Comparison of ENCODE assay signal across 1 cellular context in the genomic region with DNA sequence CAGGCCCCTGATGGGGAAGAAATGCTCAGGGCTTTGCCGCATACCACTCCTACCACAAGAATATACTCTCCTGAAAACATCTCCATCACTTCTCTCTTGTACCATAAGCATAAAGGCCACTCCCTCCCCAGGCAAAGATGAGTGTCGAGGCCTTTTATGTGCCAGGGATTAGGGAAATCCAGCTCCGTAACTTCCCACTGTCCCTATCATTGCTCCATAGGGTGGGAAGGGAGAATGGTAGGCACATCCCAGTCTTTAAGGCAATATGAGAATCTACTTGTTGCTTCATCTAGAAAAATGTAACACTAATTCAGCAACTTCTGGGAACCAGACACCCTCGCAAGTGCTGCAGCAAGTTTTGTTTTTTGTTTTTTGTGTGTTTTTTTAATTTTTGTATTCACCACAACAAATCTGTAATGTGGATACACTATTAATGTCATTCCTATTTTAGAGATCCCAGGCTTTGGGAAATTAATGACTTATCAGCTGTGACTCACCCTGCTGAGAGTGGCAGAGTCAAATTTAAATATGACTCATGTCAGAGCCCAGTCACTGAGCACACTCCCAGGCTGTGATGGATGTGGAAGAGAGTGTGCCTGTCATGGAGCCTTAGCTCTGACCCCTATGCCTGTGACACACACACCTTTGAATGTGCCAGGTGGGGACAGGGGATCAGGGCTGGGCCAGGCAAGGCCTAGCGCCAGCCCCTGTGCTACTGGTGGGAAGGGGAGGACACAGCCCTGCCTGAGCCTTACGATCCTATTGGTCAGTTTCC.
TF ChIP-seq lines count a peak whose summit lies in the region.

No MANE protein-coding gene starts in this region.

TF ChIP-seq in GM23338, 12 proteins besides CTCF, POLR2A, EP300 and RAD21 (continued from another document):
- TF ChIP-seq, protein P1, sequence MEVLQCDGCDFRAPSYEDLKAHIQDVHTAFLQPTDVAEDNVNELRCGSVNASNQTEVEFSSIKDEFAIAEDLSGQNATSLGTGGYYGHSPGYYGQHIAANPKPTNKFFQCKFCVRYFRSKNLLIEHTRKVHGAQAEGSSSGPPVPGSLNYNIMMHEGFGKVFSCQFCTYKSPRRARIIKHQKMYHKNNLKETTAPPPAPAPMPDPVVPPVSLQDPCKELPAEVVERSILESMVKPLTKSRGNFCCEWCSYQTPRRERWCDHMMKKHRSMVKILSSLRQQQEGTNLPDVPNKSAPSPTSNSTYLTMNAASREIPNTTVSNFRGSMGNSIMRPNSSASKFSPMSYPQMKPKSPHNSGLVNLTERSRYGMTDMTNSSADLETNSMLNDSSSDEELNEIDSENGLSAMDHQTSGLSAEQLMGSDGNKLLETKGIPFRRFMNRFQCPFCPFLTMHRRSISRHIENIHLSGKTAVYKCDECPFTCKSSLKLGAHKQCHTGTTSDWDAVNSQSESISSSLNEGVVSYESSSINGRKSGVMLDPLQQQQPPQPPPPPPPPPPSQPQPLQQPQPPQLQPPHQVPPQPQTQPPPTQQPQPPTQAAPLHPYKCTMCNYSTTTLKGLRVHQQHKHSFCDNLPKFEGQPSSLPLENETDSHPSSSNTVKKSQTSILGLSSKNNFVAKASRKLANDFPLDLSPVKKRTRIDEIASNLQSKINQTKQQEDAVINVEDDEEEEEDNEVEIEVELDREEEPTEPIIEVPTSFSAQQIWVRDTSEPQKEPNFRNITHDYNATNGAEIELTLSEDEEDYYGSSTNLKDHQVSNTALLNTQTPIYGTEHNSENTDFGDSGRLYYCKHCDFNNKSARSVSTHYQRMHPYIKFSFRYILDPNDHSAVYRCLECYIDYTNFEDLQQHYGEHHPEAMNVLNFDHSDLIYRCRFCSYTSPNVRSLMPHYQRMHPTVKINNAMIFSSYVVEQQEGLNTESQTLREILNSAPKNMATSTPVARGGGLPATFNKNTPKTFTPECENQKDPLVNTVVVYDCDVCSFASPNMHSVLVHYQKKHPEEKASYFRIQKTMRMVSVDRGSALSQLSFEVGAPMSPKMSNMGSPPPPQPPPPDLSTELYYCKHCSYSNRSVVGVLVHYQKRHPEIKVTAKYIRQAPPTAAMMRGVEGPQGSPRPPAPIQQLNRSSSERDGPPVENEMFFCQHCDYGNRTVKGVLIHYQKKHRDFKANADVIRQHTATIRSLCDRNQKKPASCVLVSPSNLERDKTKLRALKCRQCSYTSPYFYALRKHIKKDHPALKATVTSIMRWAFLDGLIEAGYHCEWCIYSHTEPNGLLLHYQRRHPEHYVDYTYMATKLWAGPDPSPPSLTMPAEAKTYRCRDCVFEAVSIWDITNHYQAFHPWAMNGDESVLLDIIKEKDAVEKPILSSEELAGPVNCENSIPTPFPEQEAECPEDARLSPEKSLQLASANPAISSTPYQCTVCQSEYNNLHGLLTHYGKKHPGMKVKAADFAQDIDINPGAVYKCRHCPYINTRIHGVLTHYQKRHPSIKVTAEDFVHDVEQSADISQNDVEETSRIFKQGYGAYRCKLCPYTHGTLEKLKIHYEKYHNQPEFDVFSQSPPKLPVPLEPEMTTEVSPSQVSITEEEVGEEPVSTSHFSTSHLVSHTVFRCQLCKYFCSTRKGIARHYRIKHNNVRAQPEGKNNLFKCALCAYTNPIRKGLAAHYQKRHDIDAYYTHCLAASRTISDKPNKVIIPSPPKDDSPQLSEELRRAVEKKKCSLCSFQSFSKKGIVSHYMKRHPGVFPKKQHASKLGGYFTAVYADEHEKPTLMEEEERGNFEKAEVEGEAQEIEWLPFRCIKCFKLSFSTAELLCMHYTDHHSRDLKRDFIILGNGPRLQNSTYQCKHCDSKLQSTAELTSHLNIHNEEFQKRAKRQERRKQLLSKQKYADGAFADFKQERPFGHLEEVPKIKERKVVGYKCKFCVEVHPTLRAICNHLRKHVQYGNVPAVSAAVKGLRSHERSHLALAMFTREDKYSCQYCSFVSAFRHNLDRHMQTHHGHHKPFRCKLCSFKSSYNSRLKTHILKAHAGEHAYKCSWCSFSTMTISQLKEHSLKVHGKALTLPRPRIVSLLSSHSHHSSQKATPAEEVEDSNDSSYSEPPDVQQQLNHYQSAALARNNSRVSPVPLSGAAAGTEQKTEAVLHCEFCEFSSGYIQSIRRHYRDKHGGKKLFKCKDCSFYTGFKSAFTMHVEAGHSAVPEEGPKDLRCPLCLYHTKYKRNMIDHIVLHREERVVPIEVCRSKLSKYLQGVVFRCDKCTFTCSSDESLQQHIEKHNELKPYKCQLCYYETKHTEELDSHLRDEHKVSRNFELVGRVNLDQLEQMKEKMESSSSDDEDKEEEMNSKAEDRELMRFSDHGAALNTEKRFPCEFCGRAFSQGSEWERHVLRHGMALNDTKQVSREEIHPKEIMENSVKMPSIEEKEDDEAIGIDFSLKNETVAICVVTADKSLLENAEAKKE (CRISPR knock-in tag; IDR thresholded peaks at IDR 0.05), result no peak
